In the genomic region with DNA sequence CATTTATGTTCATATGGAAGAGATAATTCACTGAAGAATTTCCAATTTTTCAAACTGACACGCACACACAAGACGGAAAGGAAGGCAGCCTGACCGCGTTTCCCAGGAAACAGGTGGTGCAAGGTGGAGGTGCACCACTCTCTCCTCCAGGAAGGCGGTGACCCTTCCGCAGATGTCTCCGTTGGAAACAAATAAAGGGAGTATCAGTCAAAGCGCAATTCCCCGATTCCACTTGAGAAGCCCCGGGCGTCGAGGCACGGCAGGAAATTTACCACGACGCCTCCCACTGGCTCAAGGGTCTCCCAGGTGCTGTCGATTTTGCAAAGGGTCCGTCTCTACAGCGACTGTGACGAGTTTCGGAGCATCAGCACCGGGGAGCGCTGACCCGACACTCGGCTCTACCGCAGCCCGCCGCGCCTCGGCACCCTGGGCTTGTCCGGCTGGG, we compare ENCODE assay signal across 8 cellular contexts. TPM values are rescaled to one million over a fixed set of nuclear protein-coding genes. Genes with fewer than 3 reads are reported as not detected.
DNase-seq lines count a peak whose midpoint lies in the region; ATAC-seq and TF ChIP-seq lines count a peak whose summit lies in the region.

No MANE protein-coding gene starts in this region.

- H3K27ac Mint-ChIP-seq in naive B cell, result peak overlapping the region; percentile 64 to 90 (median 87)

- no peak for TF ChIP-seq CTCF in GM12864 (IDR thresholded peaks at IDR 0.05; ENCODE audit: low read depth, low read length, missing control alignments)
- TF ChIP-seq CTCF in choroid plexus epithelial cell (conservative IDR thresholded peaks at IDR 0.05; ENCODE audit: low read depth, low read length), result no peak

- DNase-seq in GM12864 (ENCODE audit: low read depth) (no peak), NCI-H146 (lab: John Stamatoyannopoulos, UW) (peak; percentile 21), choroid plexus epithelial cell (ENCODE audit: low read depth) (no peak), naive B cell (no peak), foreskin melanocyte (no peak)

- ATAC-seq in naive B cell (ENCODE audit: low read depth in 2 of 2) (no peak), GM21360 (IDR thresholded peaks at IDR 0.05; ENCODE audit: unreplicated experiment) (no peak), esophagus mucosa (no peak), HG03045 (IDR thresholded peaks at IDR 0.05; ENCODE audit: unreplicated experiment) (no peak)

- H3K4me3 ChIP-seq in GM12864 (ENCODE audit: low read depth, low read length) (peak overlapping the region; percentile 62), choroid plexus epithelial cell (ENCODE audit: low read depth, low read length) (peak overlapping the region; percentile 84)

- peak overlapping the region; percentile 85 to 95 (median 92) for H3K4me3 Mint-ChIP-seq in naive B cell

- H3K9me3 Mint-ChIP-seq in naive B cell, result peaks cover 0 to 10% (median 3%) of the 10 kb centered on the region in 7 donors

- H3K4me1 Mint-ChIP-seq in naive B cell, result peaks cover 19 to 29% (median 20%) of the 10 kb centered on the region in 3 donors

- H3K36me3 Mint-ChIP-seq in naive B cell, result peaks cover 0 to 18% of the 10 kb centered on the region in 2 donors

- H3K27me3 Mint-ChIP-seq in naive B cell, result peaks cover 0 to 18% (median 16%) of the 10 kb centered on the region in 3 donors

RNA-seq across cellular contexts. Expression of a gene that starts 0.8 kb away (rescaled TPM):
- polyA plus RNA-seq in naive B cell (ENCODE audit: low read depth in 6 of 6), result 1 to 10 TPM; 5.3 to 8.1 (median 5.9) TPM
- total RNA-seq in esophagus mucosa, result 3.6 TPM

RNA-seq across cellular contexts. Expression of a gene that starts 53.6 kb away (rescaled TPM):
- polyA plus RNA-seq in naive B cell (ENCODE audit: low read depth in 6 of 6), result 1 to 10 TPM in 1 of 6 donors, under 1 TPM in 5; 0.41 to 1.8 (median 0.61) TPM
- 5.7 TPM for total RNA-seq in esophagus mucosa
